ENCODE assay signal across 25 cellular contexts in the genomic region with DNA sequence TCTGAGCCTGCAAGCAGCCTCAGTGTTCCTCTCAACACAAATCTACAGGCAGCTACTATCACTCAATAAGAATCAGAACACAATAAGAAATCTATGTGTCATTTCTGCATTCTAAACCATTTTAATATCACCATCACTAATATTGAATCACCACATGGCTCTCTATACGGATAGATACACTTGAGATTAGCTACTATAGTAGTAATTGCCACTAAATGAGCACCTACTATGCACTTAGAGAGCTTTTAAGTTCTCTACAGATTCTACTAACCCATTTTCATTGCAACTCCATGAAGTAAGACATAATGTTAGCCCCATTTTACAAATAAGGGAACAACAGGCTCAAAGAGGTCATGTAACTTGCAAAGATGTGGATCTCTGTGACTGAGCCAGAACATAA.
"Had no signal": no experiment of that assay in that cellular context is flagged by ENCODE, and none has a peak within 500 bp of the region (broad histone marks: within the 10 kb centered on the region; RNA-seq: fewer than 3 reads in every experiment).

No MANE protein-coding gene starts in this region.

- H3K27ac Mint-ChIP-seq: naive B cell; naive thymus-derived CD8-positive, alpha-beta T cell; natural killer cell treated with Interleukin-12 subunit alpha and Interleukin-12 subunit beta and Interleukin-15 and Interleukin-18, amount 100 ng/mL, for 72 hours; stimulated activated effector memory CD8-positive, alpha-beta T cell treated with anti-CD3 and anti-CD28 coated beads, Interleukin-12 subunit alpha, Interleukin-12 subunit beta, amount 100 ng/mL, for 72 hours; stimulated activated naive B cell treated with anti-CD40 and anti-IgM and Interleukin-4, amounts not matched to agents 10 μg/mL and 1 μg/mL and 100 μg/mL, for 72 hours; stimulated activated naive CD8-positive, alpha-beta T cell treated with anti-CD3 and anti-CD28 coated beads, Interleukin-15, Interleukin-2, amounts not matched to agents 100 ng/mL and 50 ng/mL, for 24 hours; type B pancreatic cell had no signal

- H3K4me3 ChIP-seq: ovary, prostate gland, right atrium auricular region, sigmoid colon, stomach, tibial artery, transverse colon, upper lobe of right lung, uterus had no signal

- H3K36me3 ChIP-seq: ovary, prostate gland, right atrium auricular region, sigmoid colon, stomach, tibial artery, transverse colon, upper lobe of right lung, uterus had no signal

- H3K9ac ChIP-seq: parathyroid adenoma had no signal

- H3K79me2 ChIP-seq: parathyroid adenoma had no signal

- H3K9me3 ChIP-seq: ovary, prostate gland, right atrium auricular region, sigmoid colon, stomach, tibial artery, transverse colon, upper lobe of right lung, uterus had no signal

- H3K36me3 Mint-ChIP-seq: naive B cell; naive thymus-derived CD8-positive, alpha-beta T cell; natural killer cell treated with Interleukin-12 subunit alpha and Interleukin-12 subunit beta and Interleukin-15 and Interleukin-18, amount 100 ng/mL, for 72 hours; stimulated activated effector memory CD8-positive, alpha-beta T cell treated with anti-CD3 and anti-CD28 coated beads, Interleukin-12 subunit alpha, Interleukin-12 subunit beta, amount 100 ng/mL, for 72 hours; stimulated activated naive B cell treated with anti-CD40 and anti-IgM and Interleukin-4, amounts not matched to agents 10 μg/mL and 1 μg/mL and 100 μg/mL, for 72 hours; type B pancreatic cell had no signal

- H3K4me1 Mint-ChIP-seq: naive B cell; naive thymus-derived CD8-positive, alpha-beta T cell; stimulated activated effector memory CD8-positive, alpha-beta T cell treated with anti-CD3 and anti-CD28 coated beads, Interleukin-12 subunit alpha, Interleukin-12 subunit beta, amount 100 ng/mL, for 72 hours; stimulated activated naive B cell treated with anti-CD40 and anti-IgM and Interleukin-4, amounts not matched to agents 10 μg/mL and 1 μg/mL and 100 μg/mL, for 72 hours had no signal

- H3K4me1 ChIP-seq: parathyroid adenoma, prostate gland, right atrium auricular region, sigmoid colon, stomach, tibial artery, transverse colon, upper lobe of right lung, uterus had no signal

- H3K27me3 ChIP-seq: ovary, sigmoid colon, stomach, tibial artery, transverse colon, upper lobe of right lung, uterus had no signal

- H3K9me3 Mint-ChIP-seq: natural killer cell treated with Interleukin-12 subunit alpha and Interleukin-12 subunit beta and Interleukin-15 and Interleukin-18, amount 100 ng/mL, for 72 hours; stimulated activated effector memory CD8-positive, alpha-beta T cell treated with anti-CD3 and anti-CD28 coated beads, Interleukin-12 subunit alpha, Interleukin-12 subunit beta, amount 100 ng/mL, for 72 hours; stimulated activated naive B cell treated with anti-CD40 and anti-IgM and Interleukin-4, amounts not matched to agents 10 μg/mL and 1 μg/mL and 100 μg/mL, for 72 hours; stimulated activated naive CD8-positive, alpha-beta T cell treated with anti-CD3 and anti-CD28 coated beads, Interleukin-15, Interleukin-2, amounts not matched to agents 100 ng/mL and 50 ng/mL, for 24 hours; type B pancreatic cell had no signal

- H3K4me3 Mint-ChIP-seq: naive B cell; naive thymus-derived CD8-positive, alpha-beta T cell; natural killer cell treated with Interleukin-12 subunit alpha and Interleukin-12 subunit beta and Interleukin-15 and Interleukin-18, amount 100 ng/mL, for 72 hours; stimulated activated effector memory CD8-positive, alpha-beta T cell treated with anti-CD3 and anti-CD28 coated beads, Interleukin-12 subunit alpha, Interleukin-12 subunit beta, amount 100 ng/mL, for 72 hours; stimulated activated naive B cell treated with anti-CD40 and anti-IgM and Interleukin-4, amounts not matched to agents 10 μg/mL and 1 μg/mL and 100 μg/mL, for 72 hours; stimulated activated naive CD8-positive, alpha-beta T cell treated with anti-CD3 and anti-CD28 coated beads, Interleukin-15, Interleukin-2, amounts not matched to agents 100 ng/mL and 50 ng/mL, for 24 hours; type B pancreatic cell had no signal

- H2AFZ ChIP-seq: parathyroid adenoma had no signal

- ATAC-seq: naive thymus-derived CD8-positive, alpha-beta T cell; natural killer cell treated with Interleukin-12 subunit alpha and Interleukin-12 subunit beta and Interleukin-15 and Interleukin-18, amount 100 ng/mL, for 72 hours; stimulated activated effector memory CD8-positive, alpha-beta T cell treated with anti-CD3 and anti-CD28 coated beads, Interleukin-12 subunit alpha, Interleukin-12 subunit beta, amount 100 ng/mL, for 72 hours; stimulated activated naive B cell treated with anti-CD40 and anti-IgM and Interleukin-4, amounts not matched to agents 10 μg/mL and 1 μg/mL and 100 μg/mL, for 72 hours; upper lobe of right lung had no signal

- DNase-seq: naive B cell; naive thymus-derived CD8-positive, alpha-beta T cell; occipital lobe; ovary; posterior cingulate gyrus; sigmoid colon; small intestine; stimulated activated CD4-positive, alpha-beta T cell treated with anti-CD3 and anti-CD28 coated beads, Interleukin-15, amount 100 ng/mL, for 24 hours; stimulated activated CD4-positive, alpha-beta T cell treated with anti-CD3 and anti-CD28 coated beads, Interleukin-2, amount 100 ng/mL, for 24 hours; stimulated activated CD4-positive, alpha-beta T cell treated with anti-CD3 and anti-CD28 coated beads, Interleukin-2, amount 100 ng/mL, for 48 hours; stimulated activated CD4-positive, alpha-beta T cell treated with anti-CD3 and anti-CD28 coated beads, Interleukin-4, amount 100 ng/mL, for 24 hours; stimulated activated naive B cell treated with anti-CD40 and anti-IgM and Interleukin-4, amounts not matched to agents 10 μg/mL and 1 μg/mL and 100 μg/mL, for 72 hours; stimulated activated naive CD4-positive, alpha-beta T cell treated with Interleukin-2 at 50 U/mL for 16 hours; stomach; tibial artery; transverse colon; upper lobe of right lung; uterus had no signal

- H3K27ac ChIP-seq: ovary, parathyroid adenoma, prostate gland, right atrium auricular region, sigmoid colon, stomach, tibial artery, transverse colon, upper lobe of right lung, uterus had no signal
